In genomic region chr10:92094960-92095359, GRCh38 we compare ENCODE assay signal across 21 cellular contexts.
"Had no signal": no experiment of that assay in that cellular context is flagged by ENCODE, and none has a peak within 500 bp of the region (broad histone marks: within the 10 kb centered on the region; RNA-seq: fewer than 3 reads in every experiment).

No MANE protein-coding gene starts in this region.

- H3K36me3 Mint-ChIP-seq: naive thymus-derived CD4-positive, alpha-beta T cell; stimulated activated naive B cell treated with anti-CD40 and anti-IgM and Interleukin-4, amounts not matched to agents 10 μg/mL and 1 μg/mL and 100 μg/mL, for 72 hours had no signal

- H3K27me3 Mint-ChIP-seq: stimulated activated naive B cell treated with anti-CD40 and anti-IgM and Interleukin-4, amounts not matched to agents 10 μg/mL and 1 μg/mL and 100 μg/mL, for 72 hours; stimulated activated naive CD8-positive, alpha-beta T cell treated with anti-CD3 and anti-CD28 coated beads, Interleukin-15, Interleukin-2, amounts not matched to agents 100 ng/mL and 50 ng/mL, for 24 hours had no signal

- H3K4me3 Mint-ChIP-seq: naive thymus-derived CD4-positive, alpha-beta T cell; nephron; stimulated activated naive B cell treated with anti-CD40 and anti-IgM and Interleukin-4, amounts not matched to agents 10 μg/mL and 1 μg/mL and 100 μg/mL, for 72 hours; stimulated activated naive CD8-positive, alpha-beta T cell treated with anti-CD3 and anti-CD28 coated beads, Interleukin-15, Interleukin-2, amounts not matched to agents 100 ng/mL and 50 ng/mL, for 24 hours had no signal

- H3K9me3 Mint-ChIP-seq: naive thymus-derived CD4-positive, alpha-beta T cell; nephron; stimulated activated naive B cell treated with anti-CD40 and anti-IgM and Interleukin-4, amounts not matched to agents 10 μg/mL and 1 μg/mL and 100 μg/mL, for 72 hours; stimulated activated naive CD8-positive, alpha-beta T cell treated with anti-CD3 and anti-CD28 coated beads, Interleukin-15, Interleukin-2, amounts not matched to agents 100 ng/mL and 50 ng/mL, for 24 hours had no signal

- FAIRE-seq: islet of Langerhans, small intestine had no signal

- DNase-seq: cortex of kidney; gastrocnemius medialis; heart left ventricle; left cardiac atrium; left lung; mesendoderm; midbrain; naive thymus-derived CD4-positive, alpha-beta T cell; occipital lobe; ovary; posterior cingulate gyrus; right lobe of liver; small intestine; stimulated activated CD4-positive, alpha-beta T cell treated with anti-CD3 and anti-CD28 coated beads, Interleukin-15, amount 100 ng/mL, for 24 hours; stimulated activated CD4-positive, alpha-beta T cell treated with anti-CD3 and anti-CD28 coated beads, Interleukin-2, amount 100 ng/mL, for 48 hours; stimulated activated naive B cell treated with anti-CD40 and anti-IgM and Interleukin-4, amounts not matched to agents 10 μg/mL and 1 μg/mL and 100 μg/mL, for 72 hours; upper lobe of right lung; uterus had no signal

- ATAC-seq: gastrocnemius medialis; heart left ventricle; left cardiac atrium; left lung; naive thymus-derived CD4-positive, alpha-beta T cell; right lobe of liver; stimulated activated naive B cell treated with anti-CD40 and anti-IgM and Interleukin-4, amounts not matched to agents 10 μg/mL and 1 μg/mL and 100 μg/mL, for 72 hours; upper lobe of right lung had no signal

- H3K4me1 Mint-ChIP-seq: nephron had no signal

- H3K27ac Mint-ChIP-seq: naive thymus-derived CD4-positive, alpha-beta T cell; nephron; stimulated activated naive B cell treated with anti-CD40 and anti-IgM and Interleukin-4, amounts not matched to agents 10 μg/mL and 1 μg/mL and 100 μg/mL, for 72 hours; stimulated activated naive CD8-positive, alpha-beta T cell treated with anti-CD3 and anti-CD28 coated beads, Interleukin-15, Interleukin-2, amounts not matched to agents 100 ng/mL and 50 ng/mL, for 24 hours had no signal
